11 cellular contexts compared by ENCODE assay signal in the genomic region with DNA sequence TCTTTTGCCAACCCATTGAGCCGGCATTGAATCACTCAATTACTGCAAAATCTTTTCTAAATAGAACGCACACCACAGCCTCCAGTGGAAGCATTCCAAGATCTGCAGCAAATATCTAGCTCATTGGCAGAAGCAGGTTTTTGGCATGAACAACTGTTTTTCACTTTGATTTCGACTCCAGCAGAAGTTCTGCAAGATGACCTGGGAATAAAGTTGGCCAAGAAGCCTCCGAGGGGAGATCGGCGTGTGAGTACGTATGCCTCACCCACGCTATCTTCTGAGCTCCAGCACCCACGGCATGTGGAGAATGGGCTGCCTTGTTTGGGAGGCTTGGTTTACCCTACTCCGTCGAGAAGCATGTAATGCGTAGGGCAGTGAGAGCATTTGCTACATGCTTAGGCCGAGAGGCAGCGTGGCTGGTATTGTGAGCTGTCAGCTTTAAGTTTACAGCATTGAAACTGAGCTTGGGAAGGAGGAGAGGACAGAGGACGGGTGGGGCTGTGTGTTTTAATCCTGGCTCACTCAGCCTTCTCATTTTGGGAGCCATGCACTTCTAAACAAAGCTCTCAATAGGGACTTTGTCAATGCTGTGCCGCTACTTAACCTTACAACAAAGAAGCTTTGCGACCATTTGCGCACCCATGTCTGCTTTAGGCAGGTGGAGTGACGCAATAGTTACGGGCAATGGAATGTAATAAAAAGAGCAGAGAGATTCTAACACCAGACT. TPM values are rescaled to one million over a fixed set of nuclear protein-coding genes. Genes with fewer than 3 reads are reported as not detected.
DNase-seq lines count a peak whose midpoint lies in the region; ATAC-seq and TF ChIP-seq lines count a peak whose summit lies in the region.
"Had no signal": no experiment of that assay in that cellular context is flagged by ENCODE, and none has a peak within 500 bp of the region (broad histone marks: within the 10 kb centered on the region; RNA-seq: fewer than 3 reads in every experiment).

No MANE protein-coding gene starts in this region.

- H3K4me3 ChIP-seq in fibroblast of the aortic adventitia (ENCODE audit: low read depth, low read length), result peak overlapping the region; percentile 2
- peak overlapping the region; percentile 9 to 31 (median 12) for H3K4me3 ChIP-seq in sigmoid colon
- H3K4me3 ChIP-seq in PC-3 (ENCODE audit: low read length), result no peak overlapping the region
- H3K4me3 ChIP-seq: GM12878, left lung had no signal

- no peaks in the 10 kb centered on the region for H3K79me2 ChIP-seq in PC-3 (ENCODE audit: low read length)

- H3K36me3 ChIP-seq in sigmoid colon, result no peaks in the 10 kb centered on the region
- H3K36me3 ChIP-seq in PC-3 (ENCODE audit: low read depth, low read length), result no peaks in the 10 kb centered on the region
- H3K36me3 ChIP-seq: left lung had no signal

- no TSS peak for BruUV-seq in PC-3 (replicated peaks; lab: Mats Ljungman, UMichigan)

- H3K27ac ChIP-seq in sigmoid colon (peak overlapping the region; percentile 30 to 79 (median 75)), PC-3 (ENCODE audit: low read length) (no peak overlapping the region)
- H3K27ac ChIP-seq: left lung had no signal

- TF ChIP-seq POLR2A in sigmoid colon (IDR thresholded peaks at IDR 0.05), result no peak

- H3K9me2 ChIP-seq in PC-3 (replicated peaks; ENCODE audit: low read length), result no peaks in the 10 kb centered on the region

- intact Hi-C loops in sigmoid colon (cut with DNase I), result loop anchor here (2.0 to 5.0 kb wide), 2 partner anchors 51 to 133 kb away; partner anchors contain the start of gene CLIP4
- intact Hi-C loops in PC-3 (cut with micrococcal nuclease), result no loop called here

- no peak for TF ChIP-seq EP300 in sigmoid colon (IDR thresholded peaks at IDR 0.05)

- H3K27me3 ChIP-seq in sigmoid colon (no peaks in the 10 kb centered on the region), PC-3 (ENCODE audit: low read length) (no peaks in the 10 kb centered on the region)
- H3K27me3 ChIP-seq: left lung had no signal

- no peaks in the 10 kb centered on the region for H4K20me1 ChIP-seq in PC-3 (ENCODE audit: low read length)

- no peaks in the 10 kb centered on the region for H3K9me3 ChIP-seq in sigmoid colon
- H3K9me3 ChIP-seq in PC-3 (ENCODE audit: low read length), result no peaks in the 10 kb centered on the region
- H3K9me3 ChIP-seq: left lung had no signal

- no peaks in the 10 kb centered on the region for H3F3A ChIP-seq in PC-3 (ENCODE audit: low read length, unreplicated experiment)

- peak; percentile 65 for DNase-seq in AG20443 (ENCODE audit: low spot score)
- DNase-seq in amniotic epithelial cell (ENCODE audit: low read depth), result peak; percentile 33
- peak; percentile 95 for DNase-seq in fibroblast of the aortic adventitia (ENCODE audit: low read depth)
- DNase-seq in sigmoid colon, result no peak
- DNase-seq in NCI-H187 (lab: John Stamatoyannopoulos, UW), result no peak
- DNase-seq in HuH-7.5 (ENCODE audit: low spot score), result no peak
- DNase-seq in PC-3, result no peak

- CTCF ChIA-PET in PC-3 (lab: Charles Lee), result no interaction called here

- no peak for ATAC-seq in GM21576 (IDR thresholded peaks at IDR 0.05; ENCODE audit: unreplicated experiment)
- ATAC-seq in PC-3, result no peak
- ATAC-seq: GM12878; stimulated activated memory B cell treated with anti-CD40 and anti-IgM and Interleukin-4, amounts not matched to agents 10 μg/mL and 1 μg/mL and 100 μg/mL, for 72 hours had no signal

- peaks cover 0 to 38% (median 35%) of the 10 kb centered on the region in 4 donors for H3K4me1 ChIP-seq in sigmoid colon
- no peaks in the 10 kb centered on the region for H3K4me1 ChIP-seq in PC-3 (ENCODE audit: insufficient read depth, low read length)

- POLR2A ChIA-PET in PC-3 (lab: Charles Lee; ENCODE audit: unreplicated experiment), result no interaction called here

- H3K4me2 ChIP-seq in PC-3 (ENCODE audit: low read length), result no peak overlapping the region

- H2AFZ ChIP-seq in PC-3 (ENCODE audit: low read length), result no peak overlapping the region

- TF ChIP-seq CTCF in fibroblast of the aortic adventitia (IDR thresholded peaks at IDR 0.05; ENCODE audit: insufficient read depth, low read length) (no peak), sigmoid colon (IDR thresholded peaks at IDR 0.05) (no peak), PC-3 (conservative IDR thresholded peaks at IDR 0.05; ENCODE audit: low read depth, low read length) (no peak)

- H3K9ac ChIP-seq in PC-3 (ENCODE audit: low read length), result no peak overlapping the region

- 77% methylated on average over 20 of the region's 20 CpGs for WGBS in sigmoid colon, 2 donors

RNA-seq across cellular contexts. Expression of gene PCARE, which starts 10.5 kb away (rescaled TPM):
- total RNA-seq in fibroblast of the aortic adventitia (ENCODE audit: low replicate concordance), result under 0.01 and 0.08 TPM in 2 replicates
- total RNA-seq in sigmoid colon, result under 1 TPM in 2 of 4 donors, not detected in 2; under 0.01 to 0.14 TPM
- not detected for polyA plus RNA-seq in sigmoid colon
- not detected in 2 replicates for total RNA-seq in PC-3 (2014; rRNA removed)

RNA-seq across cellular contexts. Expression of gene CLIP4, which starts 51.4 kb away (rescaled TPM):
- total RNA-seq in fibroblast of the aortic adventitia (ENCODE audit: low replicate concordance), result 73.5 and 97.1 TPM in 2 replicates
- 10 to 100 TPM; 68.5 to 94.6 (median 80.7) TPM for total RNA-seq in sigmoid colon
- 1 to 10 TPM; 1.8 to 8.4 (median 5.0) TPM for polyA plus RNA-seq in sigmoid colon
- 24.2 and 25.1 TPM in 2 replicates for total RNA-seq in PC-3 (2014; rRNA removed)

Comparison
In these comparisons a context has a peak if more than half of its experiments do, and no peak if none do; other contexts are left out.
1. DNase-seq: peak in AG20443 (single experiment), amniotic epithelial cell (single experiment) and fibroblast of the aortic adventitia (single experiment); none in sigmoid colon (single experiment), NCI-H187 (0 of 2), HuH-7.5 (single experiment) and PC-3 (single experiment).